20 cellular contexts compared by ENCODE assay signal in genomic region chr13:29887651-29888050, GRCh38. TPM values are rescaled to one million over a fixed set of nuclear protein-coding genes. Genes with fewer than 3 reads are reported as not detected.
A peak's percentile ranks its signal among the peaks of the same experiment; 100 is the strongest.
DNase-seq lines count a peak whose midpoint lies in the region; ATAC-seq, FAIRE-seq and TF ChIP-seq lines count a peak whose summit lies in the region.
"Had no signal": no experiment of that assay in that cellular context is flagged by ENCODE, and none has a peak within 500 bp of the region (broad histone marks: within the 10 kb centered on the region; RNA-seq: fewer than 3 reads in every experiment).

No MANE protein-coding gene starts in this region.

- H3K27ac ChIP-seq in CD4-positive, CD25-positive, alpha-beta regulatory T cell (ENCODE audit: insufficient read depth, low read length, poor library complexity, severe bottlenecking): no peak overlapping the region
- H3K27ac ChIP-seq in psoas muscle: no peak overlapping the region
- H3K27ac ChIP-seq: C4-2B, PC-9, RWPE1 had no signal

- no peaks in the 10 kb centered on the region for H3K36me3 ChIP-seq in CD4-positive, CD25-positive, alpha-beta regulatory T cell (ENCODE audit: control insufficient read depth, insufficient read depth, low read length)
- H3K36me3 ChIP-seq in NT2/D1 (ENCODE audit: insufficient read depth, insufficient read length, low read length): no peaks in the 10 kb centered on the region
- no peaks in the 10 kb centered on the region for H3K36me3 ChIP-seq in psoas muscle (ENCODE audit: insufficient read depth in 1 of 2, low read depth in 1 of 2)

- TF ChIP-seq CTCF in endothelial cell (IDR thresholded peaks at IDR 0.05; ENCODE audit: unreplicated experiment) (no peak), nephron progenitor cell (IDR thresholded peaks at IDR 0.05) (no peak), psoas muscle (IDR thresholded peaks at IDR 0.05) (no peak)

- H3K4me1 Mint-ChIP-seq in CD4-positive, CD25-positive, alpha-beta regulatory T cell: peaks cover 9 to 34% (median 18%) of the 10 kb centered on the region in 4 donors
- H3K4me1 Mint-ChIP-seq in endothelial cell (ENCODE audit: unreplicated experiment) (peaks cover 27% of the 10 kb centered on the region), nephron progenitor cell (peaks cover 60% of the 10 kb centered on the region)

- WGBS in psoas muscle, 3 donors: 66 to 74% (median 69%) methylated on average over 5 of the region's 5 CpGs

- H3K27me3 Mint-ChIP-seq in CD4-positive, CD25-positive, alpha-beta regulatory T cell: no peaks in the 10 kb centered on the region
- H3K27me3 Mint-ChIP-seq in endothelial cell (ENCODE audit: unreplicated experiment) (peaks cover 3% of the 10 kb centered on the region), nephron progenitor cell (ENCODE audit: low read depth, poor library complexity) (peaks cover 3% of the 10 kb centered on the region)

- H3K27me3 ChIP-seq in CD4-positive, CD25-positive, alpha-beta regulatory T cell (ENCODE audit: control insufficient read depth, insufficient read depth, low read length): no peaks in the 10 kb centered on the region
- H3K27me3 ChIP-seq in NT2/D1 (ENCODE audit: insufficient read depth, insufficient read length): no peaks in the 10 kb centered on the region
- H3K27me3 ChIP-seq in psoas muscle (ENCODE audit: insufficient read depth in 3 of 3, low read length in 2 of 3): no peaks in the 10 kb centered on the region

- DNase-seq in CD4-positive, CD25-positive, alpha-beta regulatory T cell: no peak
- DNase-seq in NT2/D1 (ENCODE audit: low read depth, low spot score) (peak; percentile 20), endothelial cell (ENCODE audit: low spot score) (no peak), nephron progenitor cell (no peak), MV-4-11 (lab: John Stamatoyannopoulos, UW) (no peak), psoas muscle (no peak), RCC 7860 (ENCODE audit: low spot score) (no peak)
- DNase-seq: KG1, NCI-H1105, NCI-H146, NCI-H2029 treated with DMSO at 0.1 percent for 48 hours, NCI-H2171 treated with DMSO at 0.1 percent for 48 hours, NCI-H526, PC-9, SIG-M5 had no signal

- peak overlapping the region in 2 of 3 donors; percentile 74 to 77 for H3K27ac Mint-ChIP-seq in CD4-positive, CD25-positive, alpha-beta regulatory T cell
- H3K27ac Mint-ChIP-seq in endothelial cell (ENCODE audit: unreplicated experiment): peak overlapping the region; percentile 14
- peak overlapping the region; percentile 73 for H3K27ac Mint-ChIP-seq in nephron progenitor cell

- ATAC-seq in CD4-positive, CD25-positive, alpha-beta regulatory T cell (ENCODE audit: low read depth in 2 of 2): no peak
- no peak for ATAC-seq in GM18868 (IDR thresholded peaks at IDR 0.05; ENCODE audit: unreplicated experiment)
- ATAC-seq in psoas muscle: no peak
- ATAC-seq: SK-N-SH treated with all-trans-retinoic acid at 6 μM for 48 hours had no signal

- H3K4me1 ChIP-seq in CD4-positive, CD25-positive, alpha-beta regulatory T cell (ENCODE audit: control insufficient read depth, insufficient read depth, low read length, poor library complexity, severe bottlenecking): peaks cover 5% of the 10 kb centered on the region
- H3K4me1 ChIP-seq in NT2/D1 (ENCODE audit: insufficient read depth, insufficient read length) (no peaks in the 10 kb centered on the region), psoas muscle (no peaks in the 10 kb centered on the region)

- peaks cover 0 to 2% (median 0%) of the 10 kb centered on the region in 7 donors for H3K9me3 Mint-ChIP-seq in CD4-positive, CD25-positive, alpha-beta regulatory T cell
- H3K9me3 Mint-ChIP-seq in endothelial cell (ENCODE audit: unreplicated experiment) (no peaks in the 10 kb centered on the region), nephron progenitor cell (no peaks in the 10 kb centered on the region)

- no peak for FAIRE-seq in RCC 7860 (lab: Jason Lieb, UNC)
- FAIRE-seq: A204.1 had no signal

- H3K4me3 ChIP-seq in CD4-positive, CD25-positive, alpha-beta regulatory T cell (ENCODE audit: low read depth, low read length): no peak overlapping the region
- H3K4me3 ChIP-seq in NT2/D1 (ENCODE audit: insufficient read length, low read depth) (no peak overlapping the region), psoas muscle (no peak overlapping the region)
- H3K4me3 ChIP-seq: PC-9 had no signal

- intact Hi-C loops in psoas muscle (cut with DNase I): no loop called here

- H3K9me3 ChIP-seq in CD4-positive, CD25-positive, alpha-beta regulatory T cell (ENCODE audit: control insufficient read depth in 2 of 2, low read length in 2 of 2): no peaks in the 10 kb centered on the region
- H3K9me3 ChIP-seq in NT2/D1 (ENCODE audit: insufficient read depth, low read length) (no peaks in the 10 kb centered on the region), psoas muscle (no peaks in the 10 kb centered on the region)

- H3K9ac ChIP-seq in NT2/D1 (ENCODE audit: insufficient read length, low read depth): no peak overlapping the region

- H3K36me3 Mint-ChIP-seq in CD4-positive, CD25-positive, alpha-beta regulatory T cell: no peaks in the 10 kb centered on the region
- no peaks in the 10 kb centered on the region for H3K36me3 Mint-ChIP-seq in endothelial cell (ENCODE audit: low read depth, unreplicated experiment)
- no peaks in the 10 kb centered on the region for H3K36me3 Mint-ChIP-seq in nephron progenitor cell (ENCODE audit: low read depth)

- H3K4me3 Mint-ChIP-seq in CD4-positive, CD25-positive, alpha-beta regulatory T cell: no peak overlapping the region
- H3K4me3 Mint-ChIP-seq in endothelial cell (ENCODE audit: unreplicated experiment) (no peak overlapping the region), nephron progenitor cell (peak overlapping the region; percentile 22)

RNA-seq across cellular contexts. Expression of gene UBL3, which starts 37.2 kb away (rescaled TPM):
- total RNA-seq in CD4-positive, CD25-positive, alpha-beta regulatory T cell: 66.6 TPM
- 10 to 100 TPM; 64.6 to 85.0 (median 74.6) TPM for polyA plus RNA-seq in CD4-positive, CD25-positive, alpha-beta regulatory T cell
- total RNA-seq in endothelial cell (ENCODE audit: unreplicated experiment) (17.1 TPM), psoas muscle (10 to 100 TPM; 20.7 to 26.2 (median 24.5) TPM)
- polyA plus RNA-seq in psoas muscle: 10 to 100 TPM; 15.7 to 43.8 (median 16.9) TPM

Comparison
In these comparisons a context has a peak if more than half of its experiments do, and no peak if none do; other contexts are left out.
1. H3K27ac Mint-ChIP-seq: peak in every context shown above with its lines; median percentile 76 in CD4-positive, CD25-positive, alpha-beta regulatory T cell; 73 in nephron progenitor cell; 14 in endothelial cell.